In genomic region chr11:88508558-88508807, GRCh38 we compare ENCODE assay signal across 9 cellular contexts.
DNase-seq lines count a peak whose midpoint lies in the region; ATAC-seq lines count a peak whose summit lies in the region.
"Had no signal": no experiment of that assay in that cellular context is flagged by ENCODE, and none has a peak within 500 bp of the region (broad histone marks: within the 10 kb centered on the region; RNA-seq: fewer than 3 reads in every experiment).

No MANE protein-coding gene starts in this region.

- intact Hi-C loops in CD4-positive, alpha-beta memory T cell (cut with micrococcal nuclease) = no loop called here

- no peak overlapping the region for H3K27ac ChIP-seq in CD4-positive, alpha-beta memory T cell (ENCODE audit: low read depth, low read length)
- H3K27ac ChIP-seq in ectodermal cell (ENCODE audit: insufficient read depth, low read depth, low read length, poor library complexity, severe bottlenecking) (no peak overlapping the region), neuronal stem cell (replicated peaks; ENCODE audit: low read length) (no peak overlapping the region)

- H3K4me3 Mint-ChIP-seq in CD4-positive, alpha-beta memory T cell = peak overlapping the region; percentile 44 to 81 (median 74)

- H4K91ac ChIP-seq in neuronal stem cell (ENCODE audit: low read depth, low read length, poor library complexity) = no peak overlapping the region

- H3K27me3 Mint-ChIP-seq in CD4-positive, alpha-beta memory T cell = peaks cover 36 to 40% of the 10 kb centered on the region in 2 donors

- peak overlapping the region; percentile 97 for H3K18ac ChIP-seq in neuronal stem cell (ENCODE audit: low read length)

- H3K4ac ChIP-seq in neuronal stem cell (ENCODE audit: low read length) = no peak overlapping the region

- peak overlapping the region; percentile 89 for H3K4me2 ChIP-seq in neuronal stem cell (ENCODE audit: insufficient read depth, low read length, poor library complexity, severe bottlenecking)

- DNase-seq in CD4-positive, alpha-beta memory T cell = no peak
- DNase-seq in neuronal stem cell (ENCODE audit: low spot score) = no peak
- DNase-seq in EL = no peak
- DNase-seq in cerebellum (ENCODE audit: low spot score) = no peak
- DNase-seq in SKM-1 treated with dmso at 0.1 percent for 144 hours (lab: John Stamatoyannopoulos, UW; ENCODE audit: unreplicated experiment) = no peak
- DNase-seq: GOT3 had no signal

- POLR2A ChIA-PET in CD4-positive, alpha-beta memory T cell (lab: Charles Lee; ENCODE audit: partially characterized antibody) = no interaction called here

- no peak overlapping the region for H3K27ac Mint-ChIP-seq in CD4-positive, alpha-beta memory T cell

- peak overlapping the region; percentile 13 for H2BK5ac ChIP-seq in neuronal stem cell (ENCODE audit: low read length)

- CTCF ChIA-PET in CD4-positive, alpha-beta memory T cell (lab: Charles Lee; ENCODE audit: partially characterized antibody) = no interaction called here

- H3K14ac ChIP-seq in neuronal stem cell (ENCODE audit: low read length) = no peak overlapping the region

- no peak overlapping the region for H3K4me3 ChIP-seq in CD4-positive, alpha-beta memory T cell (ENCODE audit: low read length in 2 of 2)
- peak overlapping the region; percentile 40 for H3K4me3 ChIP-seq in ectodermal cell (ENCODE audit: insufficient read depth, low read depth, low read length)
- peak overlapping the region in 1 of 2 donors; percentile 80 for H3K4me3 ChIP-seq in neuronal stem cell (ENCODE audit: low read length in 2 of 2)

- ATAC-seq in HG03432 (IDR thresholded peaks at IDR 0.05; ENCODE audit: unreplicated experiment) (peak; percentile 11), HG02852 (IDR thresholded peaks at IDR 0.05; ENCODE audit: unreplicated experiment) (no peak)

- no peaks in the 10 kb centered on the region for H3K36me3 ChIP-seq in CD4-positive, alpha-beta memory T cell (ENCODE audit: insufficient read depth, low read length)
- no peaks in the 10 kb centered on the region for H3K36me3 ChIP-seq in ectodermal cell (ENCODE audit: control insufficient read depth, insufficient read depth, low read length)
- H3K36me3 ChIP-seq in neuronal stem cell (replicated peaks in 1 of 2; ENCODE audit: control insufficient read depth in 2 of 2, insufficient read depth in 2 of 2, low read length in 2 of 2) = no peaks in the 10 kb centered on the region

- H3K9me3 Mint-ChIP-seq in CD4-positive, alpha-beta memory T cell = no peaks in the 10 kb centered on the region

- H3K4me1 Mint-ChIP-seq in CD4-positive, alpha-beta memory T cell = peaks cover 7 to 16% (median 12%) of the 10 kb centered on the region in 4 donors

- peak overlapping the region; percentile 43 for H4K8ac ChIP-seq in neuronal stem cell (ENCODE audit: low read depth, low read length)

- WGBS in ectodermal cell, 2 experiments = 19 to 23% methylated on average over 22 of the region's 22 CpGs
- WGBS in neuronal stem cell (ENCODE audit: extremely low coverage in 2 of 2, insufficient read length in 2 of 2, insufficient replicate concordance in 1 of 2), 2 donors = no CpG with 5 or more reads among the region's 22 CpGs

- H2AK5ac ChIP-seq in neuronal stem cell (ENCODE audit: low read depth, low read length) = no peak overlapping the region

- H3K23ac ChIP-seq in neuronal stem cell (ENCODE audit: low read depth, low read length, poor library complexity) = peak overlapping the region; percentile 44

- no peaks in the 10 kb centered on the region for H3K9me3 ChIP-seq in CD4-positive, alpha-beta memory T cell (ENCODE audit: control insufficient read depth in 1 of 2, low read length in 2 of 2)
- no peaks in the 10 kb centered on the region for H3K9me3 ChIP-seq in ectodermal cell (ENCODE audit: control insufficient read depth, low read length)
- H3K9me3 ChIP-seq in neuronal stem cell (replicated peaks in 1 of 2; ENCODE audit: control insufficient read depth in 2 of 2, insufficient read depth in 1 of 2, low read depth in 1 of 2, low read length in 2 of 2) = no peaks in the 10 kb centered on the region

- peak overlapping the region; percentile 86 for H3K9ac ChIP-seq in neuronal stem cell (ENCODE audit: low read depth, low read length, poor library complexity)

- peaks cover 32% of the 10 kb centered on the region for H3K27me3 ChIP-seq in CD4-positive, alpha-beta memory T cell (ENCODE audit: insufficient read depth, low read length)
- H3K27me3 ChIP-seq in ectodermal cell (ENCODE audit: control insufficient read depth, insufficient read depth, low read length, poor library complexity, severe bottlenecking) = peaks cover 36% of the 10 kb centered on the region
- H3K27me3 ChIP-seq in neuronal stem cell (ENCODE audit: control insufficient read depth in 3 of 3, insufficient read depth in 3 of 3, low read depth in 1 of 3, low read length in 3 of 3) = peaks cover 0 to 23% (median 2%) of the 10 kb centered on the region in 3 experiments

- peaks cover 12% of the 10 kb centered on the region for H3K4me1 ChIP-seq in CD4-positive, alpha-beta memory T cell (ENCODE audit: insufficient read depth, low read length)
- H3K4me1 ChIP-seq in ectodermal cell (ENCODE audit: control insufficient read depth, insufficient read depth, low read length) = no peaks in the 10 kb centered on the region
- peaks cover 0 to 2% of the 10 kb centered on the region in 2 donors for H3K4me1 ChIP-seq in neuronal stem cell (ENCODE audit: control insufficient read depth in 2 of 2, insufficient read depth in 1 of 2, low read depth in 1 of 2, low read length in 2 of 2)

- no peak overlapping the region for H2BK120ac ChIP-seq in neuronal stem cell (ENCODE audit: low read depth, low read length)

- no peaks in the 10 kb centered on the region for H3K36me3 Mint-ChIP-seq in CD4-positive, alpha-beta memory T cell

- H3K79me1 ChIP-seq in neuronal stem cell (ENCODE audit: low read depth, low read length) = no peaks in the 10 kb centered on the region

- H2AFZ ChIP-seq in neuronal stem cell (ENCODE audit: low read length) = no peak overlapping the region

- no peak overlapping the region for H2BK12ac ChIP-seq in neuronal stem cell (ENCODE audit: low read length)

- peak overlapping the region; percentile 92 for H2BK15ac ChIP-seq in neuronal stem cell (ENCODE audit: low read length)
